Comparison of ENCODE assay signal across 8 cellular contexts in genomic region chr20:44966030-44966961, GRCh38. TPM values are rescaled to one million over a fixed set of nuclear protein-coding genes. Genes with fewer than 3 reads are reported as not detected.
DNase-seq lines count a peak whose midpoint lies in the region; TF ChIP-seq lines count a peak whose summit lies in the region.

STK4 (plus strand) TSS chr20:44966512; CDS start chr20:44966569, 57 bp downstream.

- peaks cover 32% of the 10 kb centered on the region for H3K79me2 ChIP-seq in neural cell (replicated peaks; ENCODE audit: insufficient read depth, low read length)

- H3K9me2 ChIP-seq in neural cell (ENCODE audit: insufficient read depth, low read length), result no peaks in the 10 kb centered on the region

- H3K4me1 ChIP-seq in ES-I3 (ENCODE audit: insufficient read depth, low read length) (peaks cover 14% of the 10 kb centered on the region), stomach smooth muscle (ENCODE audit: control insufficient read depth, insufficient read depth, low read length) (peaks cover 17% of the 10 kb centered on the region)

- no peaks in the 10 kb centered on the region for H4K20me1 ChIP-seq in neural cell (ENCODE audit: insufficient read depth)

- H3F3A ChIP-seq in neural cell (ENCODE audit: insufficient read depth, low read length, poor library complexity, severe bottlenecking), result no peaks in the 10 kb centered on the region

- peak within 1 kb of the TSS; percentile 74 for H3K4me2 ChIP-seq in neural cell (ENCODE audit: low read length)

- TF ChIP-seq RAD21 in neural cell (conservative IDR thresholded peaks at IDR 0.05), result peak; percentile 48

- TF ChIP-seq CTCF in neural cell (IDR thresholded peaks at IDR 0.05; ENCODE audit: poor library complexity, severe bottlenecking), result peak; percentile 76

- H3K36me3 ChIP-seq in ES-I3 (ENCODE audit: insufficient read depth, low read length) (no peaks in the 10 kb centered on the region), H7 (replicated peaks; ENCODE audit: control insufficient read depth, insufficient read depth, low read length) (no peaks in the 10 kb centered on the region), neural cell (ENCODE audit: insufficient read depth, low read length) (no peaks in the 10 kb centered on the region), stomach smooth muscle (ENCODE audit: control insufficient read depth in 2 of 2, insufficient read depth in 2 of 2, low read length in 2 of 2) (no peaks in the 10 kb centered on the region)

- DNase-seq in H7, result peak; percentile 95
- DNase-seq in M059J (ENCODE audit: low read depth), result peak; percentile 96
- peak; percentile 86 to 92 for DNase-seq in SHP77 (lab: John Stamatoyannopoulos, UW)
- peak; percentile 99 for DNase-seq in activated effector memory CD4-positive, alpha-beta T cell treated with anti-CD3 and anti-CD28 coated beads, Interleukin-2, amount 50 U/mL, for 16 hours
- DNase-seq in fibroblast of the conjunctiva (ENCODE audit: low read depth), result peak; percentile 80

- H2AFZ ChIP-seq in neural cell (ENCODE audit: low read depth, low read length), result peak within 1 kb of the TSS; percentile 90

- H3K9ac ChIP-seq in ES-I3 (ENCODE audit: low read depth, low read length) (peak within 1 kb of the TSS; percentile 81), neural cell (ENCODE audit: low read length) (peak within 1 kb of the TSS; percentile 80), stomach smooth muscle (ENCODE audit: low read length in 2 of 2) (peak within 1 kb of the TSS; percentile 90 to 93)

- H3K27ac ChIP-seq in neural cell (ENCODE audit: low read length) (peak within 1 kb of the TSS; percentile 69), stomach smooth muscle (ENCODE audit: low read length) (peak within 1 kb of the TSS; percentile 80)

- TF ChIP-seq EP300 in neural cell (conservative IDR thresholded peaks at IDR 0.05; ENCODE audit: poor library complexity, severe bottlenecking), result peak; percentile 47

- no peaks in the 10 kb centered on the region for H3K9me3 ChIP-seq in ES-I3 (ENCODE audit: control insufficient read depth, insufficient read depth, low read length)
- no peaks in the 10 kb centered on the region for H3K9me3 ChIP-seq in neural cell (ENCODE audit: low read length)
- H3K9me3 ChIP-seq in stomach smooth muscle (ENCODE audit: control insufficient read depth in 2 of 2, low read length in 2 of 2), result no peaks in the 10 kb centered on the region

- H3K4me3 ChIP-seq in H7 (ENCODE audit: insufficient read depth, low read depth, low read length) (peak within 1 kb of the TSS; percentile 92), neural cell (ENCODE audit: low read length) (peak within 1 kb of the TSS; percentile 85), stomach smooth muscle (ENCODE audit: low read length in 2 of 2) (peak within 1 kb of the TSS; percentile 97 to 98)

- peaks cover 4% of the 10 kb centered on the region for H3K27me3 ChIP-seq in H7 (ENCODE audit: control insufficient read depth, insufficient read depth, low read length)
- H3K27me3 ChIP-seq in neural cell (ENCODE audit: insufficient read depth, low read depth, low read length), result no peaks in the 10 kb centered on the region
- no peaks in the 10 kb centered on the region for H3K27me3 ChIP-seq in stomach smooth muscle (ENCODE audit: control insufficient read depth in 1 of 2, insufficient read depth in 2 of 2, low read length in 2 of 2)

TF ChIP-seq in neural cell, 6 proteins besides CTCF, POLR2A, EP300 and RAD21:
- TF ChIP-seq POLR2AphosphoS5 (IDR thresholded peaks at IDR 0.05) (peak; percentile 89), EZH2 (IDR thresholded peaks at IDR 0.05; ENCODE audit: borderline replicate concordance, insufficient read depth, low read length, poor library complexity, severe bottlenecking) (no peak), SMC3 (conservative IDR thresholded peaks at IDR 0.05; ENCODE audit: poor library complexity) (peak; percentile 61), REST (IDR thresholded peaks at IDR 0.05; ENCODE audit: borderline replicate concordance) (peak; percentile 59), MXI1 (conservative IDR thresholded peaks at IDR 0.05; ENCODE audit: poor library complexity, severe bottlenecking) (peak; percentile 84), TAF1 (IDR thresholded peaks at IDR 0.05; ENCODE audit: low read depth) (peak; percentile 89)

RNA-seq across cellular contexts. Expression of gene STK4, which starts in this region (rescaled TPM):
- total RNA-seq in H7 (2014; rRNA removed; shearing (Covaris generic)), result 15.6 and 23.2 TPM in 2 replicates
- 39.0 and 56.0 TPM in 2 replicates for total RNA-seq in M059J (2014; rRNA removed; shearing (Covaris generic))
- 12.5 and 14.0 TPM in 2 replicates for polyA plus RNA-seq in neural cell
- polyA minus RNA-seq in neural cell, result 49.4 and 52.2 TPM in 2 replicates

Comparison
In these comparisons a context has a peak if more than half of its experiments do, and no peak if none do; other contexts are left out.
1. Peak in every context shown above with its lines: DNase-seq, H3K4me3 ChIP-seq and H3K27ac ChIP-seq.